Comparison of ENCODE assay signal across 25 cellular contexts in the genomic region with DNA sequence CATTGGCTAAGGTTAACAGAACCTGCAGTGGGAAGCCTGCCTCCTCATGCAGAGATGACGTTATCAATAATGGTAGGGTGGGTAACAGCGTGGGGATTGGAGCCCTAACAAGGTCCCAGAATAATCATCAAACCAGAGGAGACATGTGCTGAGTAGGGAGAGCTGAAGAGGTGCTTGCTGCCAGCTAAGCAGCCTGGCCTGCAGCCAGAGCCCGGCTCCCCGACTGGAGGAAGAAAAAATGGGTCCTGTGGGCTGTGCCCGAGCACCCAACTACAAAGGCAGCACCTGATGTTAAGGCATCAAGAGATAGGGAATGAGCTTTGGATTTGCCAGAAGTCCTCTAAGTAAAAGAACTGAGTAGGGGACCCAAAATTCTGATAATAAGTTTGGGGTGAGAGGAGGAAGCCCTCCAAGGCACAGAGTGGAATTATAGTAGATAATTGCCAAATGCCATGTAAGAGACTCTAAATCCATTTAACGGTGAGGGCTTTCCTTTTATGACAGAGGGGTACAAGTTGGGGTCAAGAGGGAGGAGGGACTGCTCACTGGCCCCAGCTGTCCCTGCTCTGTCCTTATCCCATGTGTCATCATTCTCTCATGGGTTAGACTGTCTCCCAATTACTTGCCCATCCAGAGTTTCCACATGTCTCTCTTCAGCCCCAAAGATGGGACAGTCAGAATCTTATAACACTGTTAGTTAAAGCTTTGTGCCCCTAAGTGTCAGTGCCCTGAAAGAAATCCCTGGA.
DNase-seq lines count a peak whose midpoint lies in the region; ATAC-seq and TF ChIP-seq lines count a peak whose summit lies in the region.
"Had no signal": no experiment of that assay in that cellular context is flagged by ENCODE, and none has a peak within 500 bp of the region (broad histone marks: within the 10 kb centered on the region; RNA-seq: fewer than 3 reads in every experiment).

No MANE protein-coding gene starts in this region.

- H3K4me3 ChIP-seq in SJCRH30 (no peak overlapping the region), mesodermal cell (ENCODE audit: extremely low read depth, insufficient read depth, low read length, poor library complexity, severe bottlenecking) (no peak overlapping the region), uterus (no peak overlapping the region), spleen (no peak overlapping the region)
- H3K4me3 ChIP-seq: heart left ventricle, right atrium auricular region, upper lobe of left lung had no signal

- no peak for TF ChIP-seq CTCF in uterus (IDR thresholded peaks at IDR 0.05)
- no peak for TF ChIP-seq CTCF in spleen (IDR thresholded peaks at IDR 0.05 in 8 of 11, conservative IDR thresholded peaks at IDR 0.05 in 3 of 11)

- H3K27ac ChIP-seq in SJCRH30 (peak overlapping the region; percentile 45), mesodermal cell (ENCODE audit: low read depth, low read length, severe bottlenecking) (peak overlapping the region; percentile 78), uterus (peak overlapping the region; percentile 69 to 97), spleen (peak overlapping the region in 2 of 8 donors; percentile 15 to 45)
- H3K27ac ChIP-seq: epithelial cell of prostate, parathyroid adenoma had no signal

- DNase-seq in Right ventricle myocardium superior (peak; percentile 51), left cardiac atrium (no peak), SJCRH30 (peak in 1 of 2 experiments; percentile 59), uterus (no peak), spleen (no peak), mucosa of gallbladder (ENCODE audit: low spot score) (no peak)
- DNase-seq: activated CD4-positive, alpha-beta T cell treated with anti-CD3 and anti-CD28 coated beads, Interleukin-2, amount 50 U/mL, for 4 hours; activated CD4-positive, CD25-positive, alpha-beta regulatory T cell; AML-193; CD8-positive, alpha-beta memory T cell; dermis blood vessel endothelial cell; heart left ventricle; Kasumi-1; left colon; NCI-H1694; NCI-H526 treated with DMSO at 0.1 percent for 48 hours; nephron progenitor cell; PC-3; SIG-M5 had no signal

- peaks cover 43% of the 10 kb centered on the region for H3K36me3 ChIP-seq in SJCRH30
- peaks cover 82% of the 10 kb centered on the region for H3K36me3 ChIP-seq in mesodermal cell (ENCODE audit: control insufficient read depth, insufficient read depth, low read length)
- H3K36me3 ChIP-seq in uterus, result no peaks in the 10 kb centered on the region
- H3K36me3 ChIP-seq in spleen, result no peaks in the 10 kb centered on the region
- H3K36me3 ChIP-seq: right atrium auricular region, upper lobe of left lung had no signal

- no peak for TF ChIP-seq POLR2A in uterus (IDR thresholded peaks at IDR 0.05)
- no peak for TF ChIP-seq POLR2A in spleen (IDR thresholded peaks at IDR 0.05)

- ATAC-seq in Right ventricle myocardium superior (ENCODE audit: poor library complexity) (no peak), left cardiac atrium (no peak), GM21576 (IDR thresholded peaks at IDR 0.05; ENCODE audit: unreplicated experiment) (no peak)
- ATAC-seq: heart left ventricle, left colon, PC-3 had no signal

- H3K27me3 ChIP-seq in SJCRH30, result no peaks in the 10 kb centered on the region
- no peaks in the 10 kb centered on the region for H3K27me3 ChIP-seq in uterus
- peaks cover 0 to 6% (median 0%) of the 10 kb centered on the region in 7 donors for H3K27me3 ChIP-seq in spleen (replicated peaks in 1 of 7)
- H3K27me3 ChIP-seq: heart left ventricle, right atrium auricular region, upper lobe of left lung had no signal

- intact Hi-C loops in Right ventricle myocardium superior (cut with DNase I), result no loop called here
- intact Hi-C loops in left cardiac atrium (cut with DNase I), result no loop called here
- intact Hi-C loops in uterus (cut with DNase I; ENCODE audit: low total_unique reads), result no loop called here
- intact Hi-C loops in spleen (cut with DNase I; ENCODE audit: low total_unique reads), result no loop called here

- no peaks in the 10 kb centered on the region for H3K9me3 ChIP-seq in SJCRH30 (replicated peaks)
- H3K9me3 ChIP-seq in mesodermal cell (ENCODE audit: control insufficient read depth, low read length), result no peaks in the 10 kb centered on the region
- H3K9me3 ChIP-seq in uterus, result no peaks in the 10 kb centered on the region
- no peaks in the 10 kb centered on the region for H3K9me3 ChIP-seq in spleen
- H3K9me3 ChIP-seq: heart left ventricle, right atrium auricular region, upper lobe of left lung had no signal

- WGBS in mesodermal cell (ENCODE audit: insufficient coverage in 2 of 2), 2 experiments, result 97 to 100% methylated on average over 6 of the region's 6 CpGs
- WGBS in spleen, 5 donors, result 80 to 89% (median 84%) methylated on average over 6 of the region's 6 CpGs

- H3K4me1 ChIP-seq in SJCRH30 (peaks cover 38% of the 10 kb centered on the region), mesodermal cell (ENCODE audit: control insufficient read depth, insufficient read depth, low read length, poor library complexity, severe bottlenecking) (peaks cover 56% of the 10 kb centered on the region), uterus (peaks cover 5 to 10% of the 10 kb centered on the region in 2 donors), spleen (peaks cover 0 to 18% (median 6%) of the 10 kb centered on the region in 6 donors)
